In genomic region chr19:11155373-11156120, GRCh38 we compare ENCODE assay signal across 8 cellular contexts.
A peak's percentile ranks its signal among the peaks of the same experiment; 100 is the strongest.
DNase-seq lines count a peak whose midpoint lies in the region; ATAC-seq, FAIRE-seq and TF ChIP-seq lines count a peak whose summit lies in the region.

Gene SPC24, minus strand, starts transcription at chr19:11155782. Its CDS starts 6 bp downstream, at chr19:11155776.

- peak; percentile 68 for FAIRE-seq in islet of Langerhans (lab: Jason Lieb, UNC)

- H3K4me3 ChIP-seq in AG09309 (ENCODE audit: control insufficient read depth, low read depth, low read length): peak within 1 kb of the TSS; percentile 62

- TF ChIP-seq CTCF in AG09309 (IDR thresholded peaks at IDR 0.05; ENCODE audit: control insufficient read depth, insufficient read depth, low read depth, low read length, missing control alignments): no peak

- peak; percentile 95 for ATAC-seq in GM19025 (IDR thresholded peaks at IDR 0.05; ENCODE audit: low read depth, unreplicated experiment)
- peak; percentile 96 for ATAC-seq in HG03342 (IDR thresholded peaks at IDR 0.05; ENCODE audit: unreplicated experiment)

- peak; percentile 95 for DNase-seq in AG09309 (ENCODE audit: low read depth)
- peak; percentile 98 to 99 for DNase-seq in NCI-H446 (lab: John Stamatoyannopoulos, UW)
- peak; percentile 86 for DNase-seq in activated CD4-positive, CD25-positive, alpha-beta regulatory T cell treated with anti-CD3 and anti-CD28 coated beads, Interleukin-2, amount 50 U/mL, for 16 hours (ENCODE audit: low read depth, low spot score)
- DNase-seq in cerebellar cortex (ENCODE audit: low spot score): peak; percentile 99
- peak; percentile 85 for DNase-seq in stimulated activated CD4-positive, alpha-beta T cell treated with anti-CD3 and anti-CD28 coated beads, Interleukin-12 subunit alpha, Interleukin-12 subunit beta, amount 100 ng/mL, for 4 hours

Comparison
In these comparisons a context has a peak if more than half of its experiments do, and no peak if none do; other contexts are left out.
1. Peak in every context shown above with its lines: DNase-seq, ATAC-seq and H3K4me3 ChIP-seq.